In the genomic region with DNA sequence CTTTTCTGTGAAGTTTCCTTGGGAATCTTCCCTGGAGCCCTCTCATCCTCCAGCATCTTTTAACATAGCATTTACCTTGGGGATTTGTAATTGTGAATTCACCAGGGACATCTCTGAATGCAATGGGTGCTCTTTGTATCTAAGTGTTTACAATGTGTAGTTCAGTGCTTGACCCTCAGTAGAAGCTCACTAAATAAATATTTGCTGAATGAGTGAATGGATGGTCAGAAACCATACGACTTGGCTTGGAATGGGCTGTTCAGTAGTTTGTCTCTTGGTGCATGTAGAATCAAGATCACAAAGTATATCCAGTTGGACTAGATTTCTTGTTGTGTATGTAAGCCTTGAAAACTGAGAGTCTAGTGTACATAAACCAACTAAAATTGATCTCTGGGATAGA, we compare ENCODE assay signal across 23 cellular contexts.
DNase-seq lines count a peak whose midpoint lies in the region.
"Had no signal": no experiment of that assay in that cellular context is flagged by ENCODE, and none has a peak within 500 bp of the region (broad histone marks: within the 10 kb centered on the region; RNA-seq: fewer than 3 reads in every experiment).

No MANE protein-coding gene starts in this region.

- DNase-seq in DMS153 treated with DMSO at 0.1 percent for 48 hours (lab: John Stamatoyannopoulos, UW; ENCODE audit: unreplicated experiment) (peak; percentile 13), DMS153 (lab: John Stamatoyannopoulos, UW) (no peak), HuH-7 (ENCODE audit: low spot score) (peak; percentile 11), NCI-H69 (lab: John Stamatoyannopoulos, UW) (peak; percentile 61), SHP77 treated with DMSO at 0.1 percent for 48 hours (lab: John Stamatoyannopoulos, UW) (peak; percentile 34), globus pallidus (ENCODE audit: low spot score) (no peak), NK-92 (lab: John Stamatoyannopoulos, UW; ENCODE audit: unreplicated experiment) (no peak), islet precursor cell (no peak)
- DNase-seq: 8988T; CD8-positive, alpha-beta T cell; EL; GF-D8; GM23248; H9; KBM-7; NCI-H1092; NCI-H1436; NCI-H1930; NCI-H2171 treated with DMSO at 0.1 percent for 48 hours; NCI-H526 treated with DMSO at 0.1 percent for 48 hours; RPMI8226; SJCRH30; T-helper 1 cell had no signal

Comparison
In these comparisons a context has a peak if more than half of its experiments do, and no peak if none do; other contexts are left out.
1. DNase-seq: peak in DMS153 treated with DMSO at 0.1 percent for 48 hours (single experiment), HuH-7 (single experiment), NCI-H69 (single experiment) and SHP77 treated with DMSO at 0.1 percent for 48 hours (single experiment); none in DMS153 (single experiment), globus pallidus (single experiment), NK-92 (single experiment) and islet precursor cell (single experiment).